In the genomic region with DNA sequence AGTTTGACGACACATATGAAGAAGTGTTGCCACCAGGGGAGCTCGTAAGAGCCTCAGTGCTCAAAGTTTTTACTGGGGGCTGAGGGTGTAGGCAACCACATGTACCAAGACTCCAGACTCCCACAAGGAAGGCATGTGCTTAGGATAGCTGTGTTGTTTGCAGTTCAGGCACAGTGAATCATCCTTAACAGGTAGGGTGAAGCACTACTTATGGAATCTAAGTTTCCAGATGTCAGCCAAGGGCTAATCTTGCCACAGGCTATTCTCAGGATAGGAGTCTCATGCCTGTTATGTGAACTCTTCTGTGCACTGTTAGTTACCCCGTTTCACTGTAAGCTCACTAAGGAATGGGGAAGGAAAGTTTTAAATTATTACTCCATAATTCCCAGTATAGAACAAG, we compare ENCODE assay signal across 1 cellular context.
TF ChIP-seq lines count a peak whose summit lies in the region.

No MANE protein-coding gene starts in this region.

TF ChIP-seq in IMR-90, 13 proteins besides CTCF, POLR2A, EP300 and RAD21:
- no peak for TF ChIP-seq RFX5 (IDR thresholded peaks at IDR 0.05; ENCODE audit: low read depth, low read length)
- no peak for TF ChIP-seq RCOR1 (IDR thresholded peaks at IDR 0.05; ENCODE audit: insufficient replicate concordance, low read length)
- no peak for TF ChIP-seq BHLHE40 (IDR thresholded peaks at IDR 0.05; ENCODE audit: low read depth, low read length)
- TF ChIP-seq NFE2L2 (IDR thresholded peaks at IDR 0.05; ENCODE audit: low read depth, low read length) = no peak
- TF ChIP-seq SMC3 (IDR thresholded peaks at IDR 0.05; ENCODE audit: low read depth, low read length) = no peak
- TF ChIP-seq MXI1 (IDR thresholded peaks at IDR 0.05; ENCODE audit: borderline replicate concordance, low read depth, low read length) = no peak
- no peak for TF ChIP-seq MAFK (IDR thresholded peaks at IDR 0.05; ENCODE audit: low read depth, low read length)
- TF ChIP-seq, protein P1, sequence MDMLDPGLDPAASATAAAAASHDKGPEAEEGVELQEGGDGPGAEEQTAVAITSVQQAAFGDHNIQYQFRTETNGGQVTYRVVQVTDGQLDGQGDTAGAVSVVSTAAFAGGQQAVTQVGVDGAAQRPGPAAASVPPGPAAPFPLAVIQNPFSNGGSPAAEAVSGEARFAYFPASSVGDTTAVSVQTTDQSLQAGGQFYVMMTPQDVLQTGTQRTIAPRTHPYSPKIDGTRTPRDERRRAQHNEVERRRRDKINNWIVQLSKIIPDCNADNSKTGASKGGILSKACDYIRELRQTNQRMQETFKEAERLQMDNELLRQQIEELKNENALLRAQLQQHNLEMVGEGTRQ (IDR thresholded peaks at IDR 0.05; ENCODE audit: low read depth, low read length) = no peak
- TF ChIP-seq FOS (IDR thresholded peaks at IDR 0.05; ENCODE audit: low read depth, low read length) = no peak
- TF ChIP-seq CHD1 (IDR thresholded peaks at IDR 0.05; ENCODE audit: low read depth, low read length) = no peak
- TF ChIP-seq, protein P2, sequence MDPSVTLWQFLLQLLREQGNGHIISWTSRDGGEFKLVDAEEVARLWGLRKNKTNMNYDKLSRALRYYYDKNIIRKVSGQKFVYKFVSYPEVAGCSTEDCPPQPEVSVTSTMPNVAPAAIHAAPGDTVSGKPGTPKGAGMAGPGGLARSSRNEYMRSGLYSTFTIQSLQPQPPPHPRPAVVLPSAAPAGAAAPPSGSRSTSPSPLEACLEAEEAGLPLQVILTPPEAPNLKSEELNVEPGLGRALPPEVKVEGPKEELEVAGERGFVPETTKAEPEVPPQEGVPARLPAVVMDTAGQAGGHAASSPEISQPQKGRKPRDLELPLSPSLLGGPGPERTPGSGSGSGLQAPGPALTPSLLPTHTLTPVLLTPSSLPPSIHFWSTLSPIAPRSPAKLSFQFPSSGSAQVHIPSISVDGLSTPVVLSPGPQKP (IDR thresholded peaks at IDR 0.05; ENCODE audit: borderline replicate concordance, low read depth, low read length) = no peak
- TF ChIP-seq CEBPB (IDR thresholded peaks at IDR 0.05; ENCODE audit: low read depth, low read length) = no peak
- no peak for TF ChIP-seq MAZ (IDR thresholded peaks at IDR 0.05; ENCODE audit: borderline replicate concordance, low read depth, low read length)
